ENCODE assay signal across 18 cellular contexts in genomic region chr2:119029297-119029696, GRCh38.
DNase-seq lines count a peak whose midpoint lies in the region; ATAC-seq, FAIRE-seq and TF ChIP-seq lines count a peak whose summit lies in the region.
"Had no signal": no experiment of that assay in that cellular context is flagged by ENCODE, and none has a peak within 500 bp of the region (broad histone marks: within the 10 kb centered on the region; RNA-seq: fewer than 3 reads in every experiment).

No MANE protein-coding gene starts in this region.

- no peak overlapping the region for H4K5ac ChIP-seq in H1 (ENCODE audit: insufficient read length, low read depth, low read length)

- no peak overlapping the region for H3K4me3 Mint-ChIP-seq in T-cell
- H3K4me3 Mint-ChIP-seq: CD4-positive, alpha-beta memory T cell had no signal

- TF ChIP-seq EP300 in H1 (IDR thresholded peaks at IDR 0.05; ENCODE audit: borderline replicate concordance in 1 of 2, low read depth in 2 of 2, low read length in 2 of 2): no peak

- H3K4me1 ChIP-seq in GM23248 (ENCODE audit: insufficient read depth) (no peaks in the 10 kb centered on the region), H1 (replicated peaks in 1 of 4; ENCODE audit: control insufficient read depth in 3 of 4, insufficient read depth in 4 of 4, low read length in 3 of 4) (no peaks in the 10 kb centered on the region; a peak in 1 of 7 replicates)
- H3K4me1 ChIP-seq: BLaER1 had no signal

- no peak for FAIRE-seq in H1 (lab: Jason Lieb, UNC)
- FAIRE-seq: GM12892 had no signal

- in situ Hi-C loops in GM23248 (cut with MboI): loop anchor here (10.0 kb wide), 1 partner anchor 266 kb away; no protein-coding TSS in a partner anchor

- 25 to 31% methylated on average over 5 of the region's 5 CpGs for WGBS in GM23248 (ENCODE audit: low coverage in 1 of 2, low lambda C conversion rate in 2 of 2, missing lambda C conversion rate in 2 of 2), 2 experiments
- WGBS in H1 (ENCODE audit: extremely low coverage in 1 of 2, insufficient coverage in 1 of 2, insufficient read length in 1 of 2, insufficient replicate concordance in 2 of 2, low coverage in 1 of 2, low lambda C conversion rate in 2 of 2, missing lambda C conversion rate in 1 of 2), 2 experiments: 77% methylated on average over 5 of the region's 5 CpGs; no CpG with 5 or more reads in 1 of the 2 experiments

- H3K9ac ChIP-seq in GM23248 (no peak overlapping the region), H1 (replicated peaks in 1 of 4; ENCODE audit: extremely low read depth in 1 of 4, low read depth in 3 of 4, low read length in 3 of 4) (no peak overlapping the region)
- H3K9ac ChIP-seq: BLaER1 had no signal

- 0 out of 2 replicates have a peak overlapping the region, but pooled peaks have one; percentile 49 for H2AK5ac ChIP-seq in H1 (ENCODE audit: low read depth, low read length)

- no peak overlapping the region for H3K18ac ChIP-seq in H1 (ENCODE audit: extremely low read depth, low read length)

- TF ChIP-seq POLR2A in H1 (IDR thresholded peaks at IDR 0.05; ENCODE audit: control extremely low read depth in 1 of 2, low read depth in 2 of 2, low read length in 2 of 2): no peak

- H3K9me2 ChIP-seq in GM23248 (ENCODE audit: insufficient read depth): no peaks in the 10 kb centered on the region

- no peak overlapping the region for H4K8ac ChIP-seq in H1 (ENCODE audit: extremely low read depth, insufficient read depth, low read length)

- no peak overlapping the region for H3K23ac ChIP-seq in H1 (ENCODE audit: insufficient read length)

- no peak overlapping the region for H3K4ac ChIP-seq in H1 (replicated peaks; ENCODE audit: insufficient read length, low read depth, low read length)

- no peak overlapping the region for H2BK12ac ChIP-seq in H1 (ENCODE audit: low read depth, low read length)

- H2BK20ac ChIP-seq in H1 (ENCODE audit: low read length): no peak overlapping the region

- H3K36me3 Mint-ChIP-seq in T-cell: no peaks in the 10 kb centered on the region
- H3K36me3 Mint-ChIP-seq: CD14-positive monocyte; CD4-positive, alpha-beta memory T cell had no signal

- H3K27me3 ChIP-seq in GM23248 (replicated peaks; ENCODE audit: insufficient read depth) (peaks cover 42% of the 10 kb centered on the region), H1 (replicated peaks in 1 of 4; ENCODE audit: control insufficient read depth in 3 of 4, extremely low read depth in 1 of 4, insufficient read depth in 3 of 4, low read length in 3 of 4) (no peaks in the 10 kb centered on the region)
- H3K27me3 ChIP-seq: BLaER1 had no signal

- no peak for TF ChIP-seq RAD21 in H1 (IDR thresholded peaks at IDR 0.05 in 1 of 2, conservative IDR thresholded peaks at IDR 0.05 in 1 of 2; ENCODE audit: low read depth in 2 of 2, low read length in 2 of 2)

- no peak overlapping the region for H2BK15ac ChIP-seq in H1 (ENCODE audit: low read length)

- peaks cover 0 to 3% (median 0%) of the 10 kb centered on the region in 3 donors for H3K9me3 Mint-ChIP-seq in T-cell

- H3K9me3 ChIP-seq in GM23248 (ENCODE audit: low read depth) (no peaks in the 10 kb centered on the region), H1 (ENCODE audit: insufficient read depth in 2 of 2, low read depth in 1 of 2, low read length in 1 of 2) (peaks cover 5% of the 10 kb centered on the region in 2 experiments; a peak in 2 of 4 replicates)
- H3K9me3 ChIP-seq: BLaER1 had no signal

- H2BK5ac ChIP-seq in H1 (ENCODE audit: low read depth, low read length): no peak overlapping the region

- H3K79me2 ChIP-seq in GM23248 (ENCODE audit: insufficient read depth) (no peaks in the 10 kb centered on the region), H1 (ENCODE audit: control insufficient read depth in 1 of 2, insufficient read depth in 2 of 2, low read length in 2 of 2) (no peaks in the 10 kb centered on the region)

- no peaks in the 10 kb centered on the region for H3K23me2 ChIP-seq in H1 (ENCODE audit: low read depth, low read length)

- ATAC-seq in GM21528 (IDR thresholded peaks at IDR 0.05; ENCODE audit: low FRiP score, unreplicated experiment) (no peak), T-cell (replicated peaks in 1 of 4) (no peak), HG03520 (IDR thresholded peaks at IDR 0.05; ENCODE audit: unreplicated experiment) (no peak), HG03469 (IDR thresholded peaks at IDR 0.05; ENCODE audit: unreplicated experiment) (no peak)

- H4K20me1 ChIP-seq in GM23248 (ENCODE audit: insufficient read depth) (no peaks in the 10 kb centered on the region), H1 (replicated peaks in 1 of 2; ENCODE audit: control insufficient read depth in 1 of 2, insufficient read depth in 2 of 2, low read length in 2 of 2) (no peaks in the 10 kb centered on the region)
- H4K20me1 ChIP-seq: BLaER1 had no signal

- no peak overlapping the region for H3K4me2 ChIP-seq in GM23248 (ENCODE audit: unreplicated experiment)
- H3K4me2 ChIP-seq in H1 (ENCODE audit: insufficient read depth in 1 of 2, low read depth in 2 of 2, low read length in 2 of 2): no peak overlapping the region
- H3K4me2 ChIP-seq: BLaER1 had no signal

- CTCF ChIA-PET in H1 (lab: Charles Lee; ENCODE audit: partially characterized antibody): interaction anchor here (0.6 to 9.1 kb wide), 37 partner anchors 8 to 269 kb away, joined by 3 to 64 read pairs (median 4); no protein-coding TSS in a partner anchor
- CTCF ChIA-PET in T-cell (lab: Charles Lee): no interaction called here

- no peak overlapping the region for H3K56ac ChIP-seq in H1 (replicated peaks; ENCODE audit: insufficient read length, low read depth, low read length)

- H2AFZ ChIP-seq in GM23248 (no peak overlapping the region), H1 (ENCODE audit: low read length) (0 out of 2 replicates have a peak overlapping the region, but pooled peaks have one; percentile 37)

- H3K27me3 Mint-ChIP-seq in T-cell: peaks cover 3 to 25% of the 10 kb centered on the region in 2 donors

- no peaks in the 10 kb centered on the region for H3K79me1 ChIP-seq in H1 (ENCODE audit: low read depth, low read length)

- intact Hi-C loops in posterior vena cava (cut with DNase I): no loop called here

- POLR2A ChIA-PET in H1 (lab: Charles Lee; ENCODE audit: partially characterized antibody) (interaction anchor here (1.2 kb wide), 1 partner anchor 21 kb away, joined by 3 read pairs; no protein-coding TSS in a partner anchor), T-cell (lab: Charles Lee) (no interaction called here)

- H3F3A ChIP-seq in GM23248 (ENCODE audit: insufficient read depth): no peaks in the 10 kb centered on the region

- DNase-seq in GM23248 (peak; percentile 40), H1 (ENCODE audit: low read depth in 1 of 2, low spot score in 2 of 2) (peak in 1 of 2 experiments; percentile 38), islet precursor cell (peak; percentile 37), posterior vena cava (ENCODE audit: low spot score) (peak; percentile 23), T-cell (no peak)
- DNase-seq: 8988T; CD4-positive, alpha-beta memory T cell; DMS153; DMS79; GDM1; HCEC 1CT; KG1 had no signal

- H3K14ac ChIP-seq in H1 (ENCODE audit: insufficient read length): no peak overlapping the region

- TF ChIP-seq CTCF in H1 (IDR thresholded peaks at IDR 0.05; ENCODE audit: control extremely low read depth in 1 of 3, insufficient read depth in 1 of 3, low read depth in 1 of 3, low read length in 3 of 3): no peak

- H3K27ac Mint-ChIP-seq in T-cell: no peak overlapping the region
- H3K27ac Mint-ChIP-seq: CD4-positive, alpha-beta memory T cell had no signal

- H3K36me3 ChIP-seq in GM23248 (ENCODE audit: low read depth) (no peaks in the 10 kb centered on the region), H1 (ENCODE audit: control insufficient read depth in 2 of 4, insufficient read depth in 4 of 4, low read length in 3 of 4) (no peaks in the 10 kb centered on the region)
- H3K36me3 ChIP-seq: BLaER1 had no signal

- no peaks in the 10 kb centered on the region for H3K4me1 Mint-ChIP-seq in T-cell
- H3K4me1 Mint-ChIP-seq: CD14-positive monocyte; CD4-positive, alpha-beta memory T cell had no signal

- no peak overlapping the region for H3K27ac ChIP-seq in GM23248
- H3K27ac ChIP-seq in H1 (ENCODE audit: low read depth, low read length): no peak overlapping the region
- H3K27ac ChIP-seq: BLaER1 had no signal

- H2BK120ac ChIP-seq in H1 (replicated peaks; ENCODE audit: low read depth, low read length): no peak overlapping the region

- peak overlapping the region; percentile 31 for H4K91ac ChIP-seq in H1 (replicated peaks; ENCODE audit: insufficient read length, low read length)

- H3K4me3 ChIP-seq in GM23248 (no peak overlapping the region), H1 (ENCODE audit: extremely low read depth in 1 of 4, insufficient read depth in 2 of 4, low read depth in 3 of 4, low read length in 4 of 4) (no peak overlapping the region)
- H3K4me3 ChIP-seq: BLaER1 had no signal

TF ChIP-seq in H1, 55 proteins besides CTCF, POLR2A, EP300 and RAD21 (continues in another document):
- no peak for TF ChIP-seq BACH1 (IDR thresholded peaks at IDR 0.05; ENCODE audit: low read length)
- no peak for TF ChIP-seq RXRA (IDR thresholded peaks at IDR 0.05; ENCODE audit: insufficient read depth, low read depth, low read length)
- TF ChIP-seq KDM1A (IDR thresholded peaks at IDR 0.05; ENCODE audit: borderline replicate concordance, low read length): no peak
- TF ChIP-seq HDAC6 (IDR thresholded peaks at IDR 0.05; ENCODE audit: low read depth, low read length): no peak

Comparison
In these comparisons a context has a peak if more than half of its experiments do, and no peak if none do; other contexts are left out.
1. DNase-seq: peak in GM23248 (single experiment), islet precursor cell (single experiment) and posterior vena cava (single experiment); none in T-cell (0 of 34).